8 cellular contexts compared by ENCODE assay signal in genomic region chr1:16367968-16368910, GRCh38. TPM values are rescaled to one million over a fixed set of nuclear protein-coding genes. Genes with fewer than 3 reads are reported as not detected.
DNase-seq lines count a peak whose midpoint lies in the region; ATAC-seq and TF ChIP-seq lines count a peak whose summit lies in the region.

No MANE protein-coding gene starts in this region.

- no peak overlapping the region for H3K4ac ChIP-seq in H9 (ENCODE audit: low read depth, low read length)

- no peak overlapping the region for H3K56ac ChIP-seq in H9 (ENCODE audit: insufficient read length, low read depth, low read length)

- H3K14ac ChIP-seq in H9 (ENCODE audit: insufficient read depth, low read length), result peak overlapping the region; percentile 89

- peaks cover 7% of the 10 kb centered on the region for H3K27me3 Mint-ChIP-seq in H9 (ENCODE audit: low read depth)

- peaks cover 9% of the 10 kb centered on the region for H3K23me2 ChIP-seq in H9 (ENCODE audit: insufficient read length, low read depth, low read length, poor library complexity, severe bottlenecking)

- DNase-seq in H9 (no peak), adipocyte (ENCODE audit: low read depth) (peak; percentile 53), cerebellum (ENCODE audit: low spot score) (no peak)

- no peak overlapping the region for H3K18ac ChIP-seq in H9 (ENCODE audit: insufficient read length, low read depth, low read length)

- H3K4me1 ChIP-seq in H9 (ENCODE audit: insufficient read depth, low read length), result no peaks in the 10 kb centered on the region
- peaks cover 44% of the 10 kb centered on the region for H3K4me1 ChIP-seq in adipocyte (ENCODE audit: control insufficient read depth, insufficient read depth, low read length)
- H3K4me1 ChIP-seq in iPS-20b (ENCODE audit: insufficient read depth, low read length), result peaks cover 11% of the 10 kb centered on the region
- H3K4me1 ChIP-seq in stomach smooth muscle (ENCODE audit: control insufficient read depth, insufficient read depth, low read length), result peaks cover 25% of the 10 kb centered on the region

- peak overlapping the region; percentile 96 for H3K4me3 ChIP-seq in adipocyte (ENCODE audit: low read length)
- H3K4me3 ChIP-seq in iPS-20b (ENCODE audit: low read length), result peak overlapping the region; percentile 87
- peak overlapping the region; percentile 75 to 86 for H3K4me3 ChIP-seq in stomach smooth muscle (ENCODE audit: low read length in 2 of 2)

- peaks cover 9% of the 10 kb centered on the region for H3K79me1 ChIP-seq in H9 (ENCODE audit: insufficient read depth, low read depth, low read length, poor library complexity, severe bottlenecking)

- H3K27me3 ChIP-seq in H9 (ENCODE audit: insufficient read depth, low read length), result no peaks in the 10 kb centered on the region
- no peaks in the 10 kb centered on the region for H3K27me3 ChIP-seq in adipocyte (replicated peaks; ENCODE audit: control insufficient read depth, insufficient read depth, low read length)
- no peaks in the 10 kb centered on the region; the same call in 1 of the 2 replicates for H3K27me3 ChIP-seq in iPS-20b (ENCODE audit: insufficient read depth, low read length)
- H3K27me3 ChIP-seq in stomach smooth muscle (ENCODE audit: control insufficient read depth in 1 of 2, insufficient read depth in 2 of 2, low read length in 2 of 2), result no peaks in the 10 kb centered on the region

- no peak overlapping the region for H3T11ph ChIP-seq in H9 (ENCODE audit: low read length)

- H4K8ac ChIP-seq in H9 (replicated peaks; ENCODE audit: insufficient read length, low read depth, low read length), result no peak overlapping the region

- H3K9ac ChIP-seq in H9 (ENCODE audit: extremely low read depth, insufficient read length, low read length), result peak overlapping the region; percentile 82
- peak overlapping the region; percentile 93 for H3K9ac ChIP-seq in adipocyte (ENCODE audit: low read length)
- peak overlapping the region; percentile 92 for H3K9ac ChIP-seq in iPS-20b (ENCODE audit: low read depth, low read length)
- H3K9ac ChIP-seq in stomach smooth muscle (ENCODE audit: low read length in 2 of 2), result peak overlapping the region; percentile 73 to 93

- no peak overlapping the region for H2BK15ac ChIP-seq in H9 (ENCODE audit: low read depth, low read length)

- H4K20me1 ChIP-seq in H9 (ENCODE audit: control insufficient read depth, insufficient read depth, insufficient read length), result no peaks in the 10 kb centered on the region

- H3K79me2 ChIP-seq in H9 (ENCODE audit: insufficient read depth, low read length), result peaks cover 36% of the 10 kb centered on the region

- H3K9me3 ChIP-seq in H9 (ENCODE audit: control insufficient read depth, low read depth, low read length) (no peaks in the 10 kb centered on the region), adipocyte (ENCODE audit: control insufficient read depth, low read length) (no peaks in the 10 kb centered on the region), iPS-20b (ENCODE audit: insufficient read depth, low read depth, low read length) (no peaks in the 10 kb centered on the region), stomach smooth muscle (ENCODE audit: control insufficient read depth in 2 of 2, low read length in 2 of 2) (no peaks in the 10 kb centered on the region)

- H2BK5ac ChIP-seq in H9 (ENCODE audit: insufficient read length, low read length), result no peak overlapping the region

- H3K23ac ChIP-seq in H9 (ENCODE audit: insufficient read length, low read depth, low read length), result no peak overlapping the region

- no peak overlapping the region for H2BK12ac ChIP-seq in H9 (ENCODE audit: insufficient read length, low read depth, low read length)

- H3K36me3 Mint-ChIP-seq in H9 (ENCODE audit: insufficient read depth in 1 of 3, low read depth in 3 of 3), result peaks cover 0 to 14% (median 9%) of the 10 kb centered on the region in 3 experiments; a peak in 6 of 7 replicates

- H2AK5ac ChIP-seq in H9 (ENCODE audit: insufficient read length, low read length), result no peak overlapping the region

- peak overlapping the region; percentile 95 to 96 for H3K4me3 Mint-ChIP-seq in H9

- H4K5ac ChIP-seq in H9 (ENCODE audit: insufficient read length, low read depth, low read length), result no peak overlapping the region

- peaks cover 15 to 18% of the 10 kb centered on the region in 2 experiments for H3K4me1 Mint-ChIP-seq in H9

- H3K27ac ChIP-seq in 22Rv1, result peak overlapping the region; percentile 88
- H3K27ac ChIP-seq in H9 (ENCODE audit: insufficient read length, low read depth, low read length), result peak overlapping the region; percentile 32
- H3K27ac ChIP-seq in iPS-20b (ENCODE audit: low read length), result peak overlapping the region; percentile 69
- H3K27ac ChIP-seq in stomach smooth muscle (ENCODE audit: low read length), result peak overlapping the region; percentile 89

- ATAC-seq in HG02885 (IDR thresholded peaks at IDR 0.05; ENCODE audit: poor library complexity, unreplicated experiment) (no peak), HG03175 (IDR thresholded peaks at IDR 0.05; ENCODE audit: unreplicated experiment) (no peak)

- no peaks in the 10 kb centered on the region; a peak in 2 of 5 replicates for H3K9me3 Mint-ChIP-seq in H9

- TF ChIP-seq CTCF in 22Rv1 (IDR thresholded peaks at IDR 0.05) (no peak), H9 (conservative IDR thresholded peaks at IDR 0.05) (no peak)

- no peak overlapping the region for H2BK120ac ChIP-seq in H9 (ENCODE audit: low read depth, low read length, poor library complexity, severe bottlenecking)

- peak overlapping the region; percentile 51 for H4K91ac ChIP-seq in H9 (ENCODE audit: insufficient read length, low read depth, low read length)

- H2AFZ ChIP-seq in H9 (ENCODE audit: low read length), result no peak overlapping the region

- H2BK20ac ChIP-seq in H9 (ENCODE audit: low read depth, low read length, poor library complexity, severe bottlenecking), result no peak overlapping the region

- WGBS in H9 (ENCODE audit: extremely low coverage, insufficient read length, low lambda C conversion rate), result no CpG with 5 or more reads among the region's 24 CpGs

- peak overlapping the region; percentile 86 for H3K4me2 ChIP-seq in H9 (ENCODE audit: insufficient read depth, insufficient read length, low read length)

- H3K27ac Mint-ChIP-seq in H9, result peak overlapping the region; percentile 98 to 99 (median 99)

- no peaks in the 10 kb centered on the region for H3K36me3 ChIP-seq in adipocyte (ENCODE audit: control insufficient read depth, insufficient read depth, low read length, severe bottlenecking)
- peaks cover 5% of the 10 kb centered on the region for H3K36me3 ChIP-seq in iPS-20b (ENCODE audit: insufficient read depth, low read depth, low read length)
- no peaks in the 10 kb centered on the region for H3K36me3 ChIP-seq in stomach smooth muscle (ENCODE audit: control insufficient read depth in 2 of 2, insufficient read depth in 2 of 2, low read length in 2 of 2)

RNA-seq across cellular contexts. Expression of gene SZRD1, which starts 1.2 kb away (rescaled TPM):
- total RNA-seq in H9 (2021), result 118 and 119 TPM in 2 replicates
- 11.3 TPM for total RNA-seq in cerebellum

RNA-seq across cellular contexts. Expression of gene FBXO42, which starts 16.0 kb away (rescaled TPM):
- total RNA-seq in H9 (2021) (17.4 and 19.0 TPM in 2 replicates), cerebellum (35.7 TPM)

Comparison
In these comparisons a context has a peak if more than half of its experiments do, and no peak if none do; other contexts are left out.
1. H3K27ac ChIP-seq: peak in every context shown above with its lines; median percentile 89 in stomach smooth muscle; 88 in 22Rv1; 69 in iPS-20b; 32 in H9.